Comparison of ENCODE assay signal across 9 cellular contexts in the genomic region with DNA sequence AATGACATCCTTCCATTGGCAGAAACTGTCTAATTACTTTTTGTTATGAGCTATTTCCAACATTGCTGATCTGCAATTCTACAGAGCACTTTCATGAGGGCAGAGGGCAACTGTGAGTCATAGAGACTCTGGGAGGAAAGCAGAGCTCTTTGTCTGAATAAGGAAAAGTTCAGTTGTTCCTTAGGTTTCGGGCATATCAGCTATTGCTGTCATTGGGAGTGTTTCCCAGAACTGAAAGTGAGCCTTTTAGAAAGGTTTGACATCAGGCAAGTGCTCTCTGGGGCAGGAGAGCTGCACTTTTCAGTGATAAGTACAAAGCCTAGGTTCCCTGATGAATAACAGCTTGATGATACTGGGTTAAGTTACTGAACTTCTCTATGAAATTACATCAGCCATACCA.
DNase-seq lines count a peak whose midpoint lies in the region; ATAC-seq and TF ChIP-seq lines count a peak whose summit lies in the region.
"Had no signal": no experiment of that assay in that cellular context is flagged by ENCODE, and none has a peak within 500 bp of the region (broad histone marks: within the 10 kb centered on the region; RNA-seq: fewer than 3 reads in every experiment).

No MANE protein-coding gene starts in this region.

- H3K9ac ChIP-seq in H9 (ENCODE audit: extremely low read depth, insufficient read length, low read length): no peak overlapping the region

- H2BK15ac ChIP-seq in H9 (ENCODE audit: low read depth, low read length): no peak overlapping the region

- H3K27me3 ChIP-seq in stomach: no peaks in the 10 kb centered on the region
- H3K27me3 ChIP-seq in H9 (ENCODE audit: insufficient read depth, low read length): no peaks in the 10 kb centered on the region

- H2BK20ac ChIP-seq in H9 (ENCODE audit: low read depth, low read length, poor library complexity, severe bottlenecking): no peak overlapping the region

- H4K91ac ChIP-seq in H9 (ENCODE audit: insufficient read length, low read depth, low read length): no peak overlapping the region

- no peak overlapping the region for H3K56ac ChIP-seq in H9 (ENCODE audit: insufficient read length, low read depth, low read length)

- peaks cover 2% of the 10 kb centered on the region for H3K27me3 Mint-ChIP-seq in HFFc6 (ENCODE audit: insufficient read depth)
- H3K27me3 Mint-ChIP-seq in H9 (ENCODE audit: low read depth): peaks cover 1% of the 10 kb centered on the region; the same call in 1 of the 2 replicates
- peaks cover 0 to 2% (median 0%) of the 10 kb centered on the region in 3 donors for H3K27me3 Mint-ChIP-seq in CD14-positive monocyte (ENCODE audit: low read depth in 3 of 3)

- TF ChIP-seq POLR2A in stomach (IDR thresholded peaks at IDR 0.05): no peak

- peak; percentile 72 for DNase-seq in HFFc6
- peak; percentile 91 to 94 for DNase-seq in cardiac fibroblast (ENCODE audit: low read depth in 2 of 2)
- peak; percentile 81 for DNase-seq in kidney tubule cell (ENCODE audit: low spot score)
- peak; percentile 33 for DNase-seq in stomach
- no peak for DNase-seq in H9
- DNase-seq in activated CD4-positive, CD25-positive, alpha-beta regulatory T cell (lab: John Stamatoyannopoulos, UW): no peak
- no peak for DNase-seq in CD14-positive monocyte (ENCODE audit: low spot score)
- DNase-seq: NCI-H510A had no signal

- WGBS in stomach, 5 donors: 14 to 27% (median 23%) methylated on average over 1 of the region's 1 CpG
- no CpG with 5 or more reads among the region's 1 CpG for WGBS in H9 (ENCODE audit: extremely low coverage, insufficient read length, low lambda C conversion rate)

- no peak overlapping the region for H4K8ac ChIP-seq in H9 (replicated peaks; ENCODE audit: insufficient read length, low read depth, low read length)

- H3K4ac ChIP-seq in H9 (ENCODE audit: low read depth, low read length): no peak overlapping the region

- peaks cover 46% of the 10 kb centered on the region for H3K4me1 Mint-ChIP-seq in HFFc6 (ENCODE audit: low read depth)
- H3K4me1 Mint-ChIP-seq in H9: no peaks in the 10 kb centered on the region
- H3K4me1 Mint-ChIP-seq in CD14-positive monocyte: no peaks in the 10 kb centered on the region

- no peak overlapping the region for H2AFZ ChIP-seq in H9 (ENCODE audit: low read length)

- no peaks in the 10 kb centered on the region for H3K36me3 ChIP-seq in stomach

- intact Hi-C loops in stomach (cut with DNase I; ENCODE audit: low total_unique reads): no loop called here
- intact Hi-C loops in CD14-positive monocyte (cut with micrococcal nuclease): no loop called here

- H3K27ac ChIP-seq in stomach: peak overlapping the region in 4 of 5 donors; percentile 72 to 82 (median 76)
- no peak overlapping the region for H3K27ac ChIP-seq in H9 (ENCODE audit: insufficient read length, low read depth, low read length)

- H3K4me1 ChIP-seq in stomach (peaks cover 0 to 36% (median 25%) of the 10 kb centered on the region in 4 donors), H9 (ENCODE audit: insufficient read depth, low read length) (no peaks in the 10 kb centered on the region)

- no peaks in the 10 kb centered on the region for H4K20me1 ChIP-seq in H9 (ENCODE audit: control insufficient read depth, insufficient read depth, insufficient read length)

- no peaks in the 10 kb centered on the region for H3K36me3 Mint-ChIP-seq in HFFc6 (ENCODE audit: low read depth)
- peaks cover 0 to 5% (median 4%) of the 10 kb centered on the region in 3 experiments; a peak in 3 of 7 replicates for H3K36me3 Mint-ChIP-seq in H9 (ENCODE audit: insufficient read depth in 1 of 3, low read depth in 3 of 3)
- no peaks in the 10 kb centered on the region for H3K36me3 Mint-ChIP-seq in CD14-positive monocyte

- H2BK120ac ChIP-seq in H9 (ENCODE audit: low read depth, low read length, poor library complexity, severe bottlenecking): no peak overlapping the region

- H3K79me1 ChIP-seq in H9 (ENCODE audit: insufficient read depth, low read depth, low read length, poor library complexity, severe bottlenecking): no peaks in the 10 kb centered on the region

- H3K23me2 ChIP-seq in H9 (ENCODE audit: insufficient read length, low read depth, low read length, poor library complexity, severe bottlenecking): no peaks in the 10 kb centered on the region

- H3K4me3 ChIP-seq in cardiac fibroblast (replicated peaks in 1 of 2; ENCODE audit: low read depth in 2 of 2, low read length in 2 of 2): no peak overlapping the region
- H3K4me3 ChIP-seq in stomach: no peak overlapping the region

- H3K9me3 Mint-ChIP-seq in HFFc6 (no peaks in the 10 kb centered on the region), H9 (peaks cover 4 to 13% of the 10 kb centered on the region in 2 experiments; a peak in 4 of 5 replicates), CD14-positive monocyte (peaks cover 4 to 11% (median 6%) of the 10 kb centered on the region in 7 donors)

- H3K18ac ChIP-seq in H9 (ENCODE audit: insufficient read length, low read depth, low read length): no peak overlapping the region

- TF ChIP-seq CTCF in HFFc6 (IDR thresholded peaks at IDR 0.05) (no peak), cardiac fibroblast (IDR thresholded peaks at IDR 0.05; ENCODE audit: low read depth, low read length) (no peak), stomach (IDR thresholded peaks at IDR 0.05) (no peak), H9 (conservative IDR thresholded peaks at IDR 0.05) (no peak), CD14-positive monocyte (IDR thresholded peaks at IDR 0.05) (no peak)

- H2BK5ac ChIP-seq in H9 (ENCODE audit: insufficient read length, low read length): no peak overlapping the region

- H3K27ac Mint-ChIP-seq in HFFc6: peak overlapping the region; percentile 80
- H3K27ac Mint-ChIP-seq in H9: no peak overlapping the region
- H3K27ac Mint-ChIP-seq in CD14-positive monocyte: no peak overlapping the region

- no peak overlapping the region for H2BK12ac ChIP-seq in H9 (ENCODE audit: insufficient read length, low read depth, low read length)

- no peaks in the 10 kb centered on the region for H3K79me2 ChIP-seq in H9 (ENCODE audit: insufficient read depth, low read length)

- H3K14ac ChIP-seq in H9 (ENCODE audit: insufficient read depth, low read length): no peak overlapping the region

- no peak for ATAC-seq in GM18870 (IDR thresholded peaks at IDR 0.05; ENCODE audit: unreplicated experiment)

- H4K5ac ChIP-seq in H9 (ENCODE audit: insufficient read length, low read depth, low read length): no peak overlapping the region

- no peak for TF ChIP-seq EP300 in stomach (IDR thresholded peaks at IDR 0.05)

- H3K4me3 Mint-ChIP-seq in HFFc6 (no peak overlapping the region), H9 (no peak overlapping the region), CD14-positive monocyte (no peak overlapping the region)

- no peak overlapping the region for H3T11ph ChIP-seq in H9 (ENCODE audit: low read length)

- no peak overlapping the region for H2AK5ac ChIP-seq in H9 (ENCODE audit: insufficient read length, low read length)

- H3K9me3 ChIP-seq in stomach: no peaks in the 10 kb centered on the region
- no peaks in the 10 kb centered on the region for H3K9me3 ChIP-seq in H9 (ENCODE audit: control insufficient read depth, low read depth, low read length)

- no peak overlapping the region for H3K23ac ChIP-seq in H9 (ENCODE audit: insufficient read length, low read depth, low read length)

- no peak overlapping the region for H3K4me2 ChIP-seq in H9 (ENCODE audit: insufficient read depth, insufficient read length, low read length)

Comparison
In these comparisons a context has a peak if more than half of its experiments do, and no peak if none do; other contexts are left out.
1. DNase-seq: peak in HFFc6 (single experiment), cardiac fibroblast (2 of 2), kidney tubule cell (single experiment) and stomach (single experiment); none in H9 (single experiment), activated CD4-positive, CD25-positive, alpha-beta regulatory T cell (0 of 4) and CD14-positive monocyte (single experiment).